Comparison of ENCODE assay signal across 1 cellular context in genomic region chr2:101696272-101697123, GRCh38.
TF ChIP-seq lines count a peak whose summit lies in the region.

No MANE protein-coding gene starts in this region.

TF ChIP-seq in HepG2, 621 proteins besides CTCF, POLR2A, EP300 and RAD21 (continued from another document and continues in another):
- TF ChIP-seq AHDC1 (CRISPR knock-in tag; IDR thresholded peaks at IDR 0.05; ENCODE audit: borderline replicate concordance) (no peak), ZNF264 (CRISPR knock-in tag; IDR thresholded peaks at IDR 0.05) (peak; percentile 32; the same call in 1 of the 2 replicates), SSRP1 (CRISPR knock-in tag; IDR thresholded peaks at IDR 0.05) (peak; percentile 26; the same call in 1 of the 2 replicates), ZNF567 (CRISPR knock-in tag; IDR thresholded peaks at IDR 0.05; ENCODE audit: borderline replicate concordance) (peak; percentile 79; the same call in 1 of the 2 replicates), ZNF136 (CRISPR knock-in tag; IDR thresholded peaks at IDR 0.05; ENCODE audit: low read depth) (peak; percentile 91; the same call in 1 of the 2 replicates), SMARCC2 (IDR thresholded peaks at IDR 0.05) (no peak), DR1 (CRISPR knock-in tag; IDR thresholded peaks at IDR 0.05) (peak; percentile 57; the same call in 1 of the 2 replicates), ZNF431 (CRISPR knock-in tag; IDR thresholded peaks at IDR 0.05; ENCODE audit: borderline replicate concordance, low read depth) (peak; percentile 12; the same call in 1 of the 2 replicates), ZNF460 (CRISPR knock-in tag; IDR thresholded peaks at IDR 0.05; ENCODE audit: borderline replicate concordance) (peak; percentile 11; the same call in 1 of the 2 replicates), ZNF24 (IDR thresholded peaks at IDR 0.05) (no peak), MYPOP (CRISPR knock-in tag; IDR thresholded peaks at IDR 0.05) (peak; percentile 73; the same call in 1 of the 2 replicates), ZNF547 (CRISPR knock-in tag; IDR thresholded peaks at IDR 0.05) (peak; percentile 90; the same call in 1 of the 2 replicates), HMG20A (CRISPR knock-in tag; IDR thresholded peaks at IDR 0.05; ENCODE audit: borderline replicate concordance) (peak; percentile 15; the same call in 1 of the 2 replicates), ZSCAN12 (CRISPR knock-in tag; IDR thresholded peaks at IDR 0.05) (no peak), GTF3A (CRISPR knock-in tag; conservative IDR thresholded peaks at IDR 0.05) (peak; percentile 91; the same call in 1 of the 2 replicates), GTF2F1 (IDR thresholded peaks at IDR 0.05; ENCODE audit: low read length) (no peak), ZNF407 (CRISPR knock-in tag; IDR thresholded peaks at IDR 0.05; ENCODE audit: not compliant biosample characterization) (peak; percentile 82), ZNF784 (CRISPR knock-in tag; IDR thresholded peaks at IDR 0.05; ENCODE audit: borderline replicate concordance) (peak; percentile 76; the same call in 1 of the 2 replicates), ZNF230 (CRISPR knock-in tag; IDR thresholded peaks at IDR 0.05) (0 out of 2 replicates have a peak, but pooled peaks have one; percentile 44), ZNF598 (CRISPR knock-in tag; IDR thresholded peaks at IDR 0.05; ENCODE audit: borderline replicate concordance) (peak; percentile 45; the same call in 1 of the 2 replicates), ZNF101 (CRISPR knock-in tag; IDR thresholded peaks at IDR 0.05; ENCODE audit: borderline replicate concordance, low read depth) (0 out of 2 replicates have a peak, but pooled peaks have one; percentile 21), PCBP1 (IDR thresholded peaks at IDR 0.05; ENCODE audit: borderline replicate concordance, low read depth, low read length) (no peak), ZNF180 (CRISPR knock-in tag; IDR thresholded peaks at IDR 0.05; ENCODE audit: borderline replicate concordance, low read depth) (no peak), ZBTB8A (CRISPR knock-in tag; IDR thresholded peaks at IDR 0.05; ENCODE audit: borderline replicate concordance, low read depth) (peak; percentile 6; the same call in 1 of the 2 replicates), ZNF280D (CRISPR knock-in tag; IDR thresholded peaks at IDR 0.05) (peak; percentile 18; the same call in 1 of the 2 replicates), ZNF501 (CRISPR knock-in tag; IDR thresholded peaks at IDR 0.05) (peak; percentile 75), ZNF691 (CRISPR knock-in tag; IDR thresholded peaks at IDR 0.05; ENCODE audit: borderline replicate concordance, low read depth) (peak; percentile 99), THAP8 (CRISPR knock-in tag; IDR thresholded peaks at IDR 0.05; ENCODE audit: borderline replicate concordance) (peak; percentile 73; the same call in 1 of the 2 replicates), DNMT3B (CRISPR knock-in tag; conservative IDR thresholded peaks at IDR 0.05) (0 out of 2 replicates have a peak, but pooled peaks have one; percentile 71), PBX3 (CRISPR knock-in tag; IDR thresholded peaks at IDR 0.05; ENCODE audit: borderline replicate concordance) (no peak), POLR2G (IDR thresholded peaks at IDR 0.05; ENCODE audit: low read depth, low read length) (no peak), CBX5 (CRISPR knock-in tag; IDR thresholded peaks at IDR 0.05; ENCODE audit: borderline replicate concordance) (0 out of 2 replicates have a peak, but pooled peaks have one; percentile 25), SMAD1 (CRISPR knock-in tag; IDR thresholded peaks at IDR 0.05; ENCODE audit: borderline replicate concordance, low read depth) (peak; percentile 85; the same call in 1 of the 2 replicates), FOXA3 (CRISPR knock-in tag; IDR thresholded peaks at IDR 0.05) (no peak), ZNF337 (CRISPR knock-in tag; IDR thresholded peaks at IDR 0.05; ENCODE audit: borderline replicate concordance, low read depth) (peak; percentile 92; the same call in 1 of the 2 replicates), ZNF605 (CRISPR knock-in tag; IDR thresholded peaks at IDR 0.05) (peak; percentile 16)
